8 cellular contexts compared by ENCODE assay signal in the genomic region with DNA sequence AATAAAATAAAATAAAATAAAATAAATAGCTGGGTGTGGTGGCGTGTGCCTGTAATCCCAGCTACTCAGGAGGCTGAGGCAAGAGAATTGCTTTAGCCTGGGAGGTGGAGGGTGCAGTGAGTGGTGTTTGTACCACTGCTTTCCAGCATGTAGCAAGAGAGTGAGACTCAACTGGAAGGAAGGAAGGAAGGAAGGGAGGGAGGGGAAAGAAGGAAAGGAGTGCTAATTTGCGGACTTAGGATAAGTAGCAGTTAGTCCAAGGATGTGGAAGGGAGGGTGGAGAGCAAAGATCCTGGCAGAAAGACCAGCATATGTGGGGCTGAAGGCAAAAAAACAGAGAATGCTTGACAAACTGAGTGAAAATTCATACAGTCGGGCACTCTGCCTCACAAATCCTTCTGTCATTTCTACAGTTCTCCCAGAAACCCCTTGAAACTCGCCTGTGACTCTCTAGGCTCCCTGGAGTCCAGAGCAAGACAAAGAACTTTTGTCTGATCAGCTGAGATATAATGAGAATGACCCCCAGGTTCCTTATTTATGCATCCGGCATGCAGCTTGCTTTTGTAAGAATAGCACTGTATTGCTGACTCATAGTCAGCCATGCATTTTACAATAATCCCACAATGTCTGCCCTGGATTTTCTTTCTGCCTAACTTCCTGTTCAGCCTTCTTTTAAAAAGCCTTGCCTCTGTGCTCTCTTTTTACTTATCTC.
DNase-seq lines count a peak whose midpoint lies in the region; ATAC-seq and TF ChIP-seq lines count a peak whose summit lies in the region.

No MANE protein-coding gene starts in this region.

- peaks cover 13 to 16% of the 10 kb centered on the region in 2 experiments for H3K4me1 ChIP-seq in neutrophil (ENCODE audit: control insufficient read depth in 1 of 2, insufficient read depth in 1 of 2, low read depth in 1 of 2, low read length in 1 of 2)

- H3K27ac ChIP-seq in RWPE1 (peak overlapping the region; percentile 54; the same call in 1 of the 2 replicates), neutrophil (peak overlapping the region; percentile 69)

- peaks cover 29% of the 10 kb centered on the region for H3K27me3 ChIP-seq in neutrophil

- no peaks in the 10 kb centered on the region for H3K9me3 ChIP-seq in neutrophil

- POLR2A ChIA-PET in RWPE1 (lab: Yijun Ruan, JAX; ENCODE audit: low non-redundant PET) = no interaction called here

- CTCF ChIA-PET in RWPE1 (lab: Yijun Ruan, JAX) = interaction anchor here (0.7 to 1.1 kb wide), 2 partner anchors 20 to 111 kb away, joined by 3 read pairs; no protein-coding TSS in a partner anchor

- peak; percentile 41 for DNase-seq in D341Med (ENCODE audit: low spot score)
- DNase-seq in HK-2 (ENCODE audit: unreplicated experiment) = peak; percentile 23
- peak; percentile 40 for DNase-seq in RWPE1 (ENCODE audit: low spot score)
- DNase-seq in fibroblast of gingiva (ENCODE audit: low read depth) = peak; percentile 70
- DNase-seq in NCI-H1092 (lab: John Stamatoyannopoulos, UW) = no peak
- DNase-seq in SHP77 (lab: John Stamatoyannopoulos, UW) = no peak

- no peaks in the 10 kb centered on the region for H3K36me3 ChIP-seq in neutrophil

- ATAC-seq in HG03432 (IDR thresholded peaks at IDR 0.05; ENCODE audit: unreplicated experiment) = no peak

- no peak for TF ChIP-seq CTCF in RWPE1 (conservative IDR thresholded peaks at IDR 0.05; ENCODE audit: low read depth)
- no peak for TF ChIP-seq CTCF in neutrophil (IDR thresholded peaks at IDR 0.05)

- peak overlapping the region in 1 of 2 experiments; percentile 11 for H3K4me3 ChIP-seq in neutrophil (ENCODE audit: low read depth in 1 of 2, low read length in 1 of 2)

Comparison
In these comparisons a context has a peak if more than half of its experiments do, and no peak if none do; other contexts are left out.
1. DNase-seq: peak in D341Med (single experiment), HK-2 (single experiment), RWPE1 (single experiment) and fibroblast of gingiva (single experiment); none in NCI-H1092 (single experiment) and SHP77 (0 of 2).